1 cellular context compared by ENCODE assay signal in genomic region chr15:100922192-100923040, GRCh38.
A peak's percentile ranks its signal among the peaks of the same experiment; 100 is the strongest.
TF ChIP-seq lines count a peak whose summit lies in the region.

No MANE protein-coding gene starts in this region.

TF ChIP-seq in GM12878, 131 proteins besides CTCF, POLR2A, EP300 and RAD21 (continued from another document):
- TF ChIP-seq, protein P1, sequence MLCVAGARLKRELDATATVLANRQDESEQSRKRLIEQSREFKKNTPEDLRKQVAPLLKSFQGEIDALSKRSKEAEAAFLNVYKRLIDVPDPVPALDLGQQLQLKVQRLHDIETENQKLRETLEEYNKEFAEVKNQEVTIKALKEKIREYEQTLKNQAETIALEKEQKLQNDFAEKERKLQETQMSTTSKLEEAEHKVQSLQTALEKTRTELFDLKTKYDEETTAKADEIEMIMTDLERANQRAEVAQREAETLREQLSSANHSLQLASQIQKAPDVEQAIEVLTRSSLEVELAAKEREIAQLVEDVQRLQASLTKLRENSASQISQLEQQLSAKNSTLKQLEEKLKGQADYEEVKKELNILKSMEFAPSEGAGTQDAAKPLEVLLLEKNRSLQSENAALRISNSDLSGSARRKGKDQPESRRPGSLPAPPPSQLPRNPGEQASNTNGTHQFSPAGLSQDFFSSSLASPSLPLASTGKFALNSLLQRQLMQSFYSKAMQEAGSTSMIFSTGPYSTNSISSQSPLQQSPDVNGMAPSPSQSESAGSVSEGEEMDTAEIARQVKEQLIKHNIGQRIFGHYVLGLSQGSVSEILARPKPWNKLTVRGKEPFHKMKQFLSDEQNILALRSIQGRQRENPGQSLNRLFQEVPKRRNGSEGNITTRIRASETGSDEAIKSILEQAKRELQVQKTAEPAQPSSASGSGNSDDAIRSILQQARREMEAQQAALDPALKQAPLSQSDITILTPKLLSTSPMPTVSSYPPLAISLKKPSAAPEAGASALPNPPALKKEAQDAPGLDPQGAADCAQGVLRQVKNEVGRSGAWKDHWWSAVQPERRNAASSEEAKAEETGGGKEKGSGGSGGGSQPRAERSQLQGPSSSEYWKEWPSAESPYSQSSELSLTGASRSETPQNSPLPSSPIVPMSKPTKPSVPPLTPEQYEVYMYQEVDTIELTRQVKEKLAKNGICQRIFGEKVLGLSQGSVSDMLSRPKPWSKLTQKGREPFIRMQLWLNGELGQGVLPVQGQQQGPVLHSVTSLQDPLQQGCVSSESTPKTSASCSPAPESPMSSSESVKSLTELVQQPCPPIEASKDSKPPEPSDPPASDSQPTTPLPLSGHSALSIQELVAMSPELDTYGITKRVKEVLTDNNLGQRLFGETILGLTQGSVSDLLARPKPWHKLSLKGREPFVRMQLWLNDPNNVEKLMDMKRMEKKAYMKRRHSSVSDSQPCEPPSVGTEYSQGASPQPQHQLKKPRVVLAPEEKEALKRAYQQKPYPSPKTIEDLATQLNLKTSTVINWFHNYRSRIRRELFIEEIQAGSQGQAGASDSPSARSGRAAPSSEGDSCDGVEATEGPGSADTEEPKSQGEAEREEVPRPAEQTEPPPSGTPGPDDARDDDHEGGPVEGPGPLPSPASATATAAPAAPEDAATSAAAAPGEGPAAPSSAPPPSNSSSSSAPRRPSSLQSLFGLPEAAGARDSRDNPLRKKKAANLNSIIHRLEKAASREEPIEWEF (IDR thresholded peaks at IDR 0.05; ENCODE audit: insufficient replicate concordance, low read depth, low read length), result peak; percentile 42
- TF ChIP-seq BCL11A (IDR thresholded peaks at IDR 0.05; ENCODE audit: low read depth, low read length) (no peak), RAD51 (IDR thresholded peaks at IDR 0.05) (peak; percentile 46; the same call in 1 of the 2 replicates), ZBTB11 (CRISPR knock-in tag; IDR thresholded peaks at IDR 0.05) (no peak), ATF7 (IDR thresholded peaks at IDR 0.05; ENCODE audit: low read depth) (peak; percentile 70), IKZF2 (IDR thresholded peaks at IDR 0.05) (0 out of 4 replicates have a peak, but pooled peaks of 1 of the 2 experiments have one; percentile 21), SMAD5 (IDR thresholded peaks at IDR 0.05; ENCODE audit: low read depth) (no peak), YBX1 (IDR thresholded peaks at IDR 0.05) (no peak), NR2C2 (IDR thresholded peaks at IDR 0.05; ENCODE audit: borderline replicate concordance, control insufficient read depth, insufficient read length, low read depth) (no peak), MEF2A (IDR thresholded peaks at IDR 0.05; ENCODE audit: insufficient read depth, low read depth, low read length) (0 out of 2 replicates have a peak, but pooled peaks have one; percentile 18), ATF3 (IDR thresholded peaks at IDR 0.05; ENCODE audit: borderline replicate concordance, extremely low read depth, low read depth, low read length) (0 out of 2 replicates have a peak, but pooled peaks have one; percentile 16), ASH2L (IDR thresholded peaks at IDR 0.05; ENCODE audit: borderline replicate concordance, low read depth) (no peak), CBX3 (IDR thresholded peaks at IDR 0.05; ENCODE audit: borderline replicate concordance, low read depth) (no peak), EZH2 (IDR thresholded peaks at IDR 0.05; ENCODE audit: borderline replicate concordance, control insufficient read depth, low read depth, low read length) (no peak), MXI1 (IDR thresholded peaks at IDR 0.05; ENCODE audit: low read depth, low read length) (peak; percentile 88), IKZF1 (conservative IDR thresholded peaks at IDR 0.05) (0 out of 2 replicates have a peak, but pooled peaks have one; percentile 28), POLR2AphosphoS2 (IDR thresholded peaks at IDR 0.05; ENCODE audit: low read depth, low read length) (no peak), NFXL1 (IDR thresholded peaks at IDR 0.05; ENCODE audit: borderline replicate concordance) (no peak), ZNF622 (IDR thresholded peaks at IDR 0.05) (no peak), TCF3 (IDR thresholded peaks at IDR 0.05; ENCODE audit: borderline replicate concordance, insufficient read depth, low read depth, low read length) (no peak), GATAD2B (conservative IDR thresholded peaks at IDR 0.05; ENCODE audit: low read depth) (no peak), HDAC6 (IDR thresholded peaks at IDR 0.05; ENCODE audit: unreplicated experiment) (no peak), KAT2A (conservative IDR thresholded peaks at IDR 0.05; ENCODE audit: control insufficient read depth, low read depth, low read length) (no peak), TBL1XR1 (IDR thresholded peaks at IDR 0.05; ENCODE audit: low read depth, low read length) (no peak), CHD4 (IDR thresholded peaks at IDR 0.05) (no peak), EGR1 (IDR thresholded peaks at IDR 0.05; ENCODE audit: borderline replicate concordance in 1 of 2, low read depth in 2 of 2, low read length in 2 of 2) (no peak), BHLHE40 (IDR thresholded peaks at IDR 0.05; ENCODE audit: borderline replicate concordance in 1 of 2, low read depth in 2 of 2, low read length in 1 of 2) (no peak), RELB (IDR thresholded peaks at IDR 0.05; ENCODE audit: low read depth) (peak; percentile 75), SMC3 (IDR thresholded peaks at IDR 0.05; ENCODE audit: borderline replicate concordance, low read length) (no peak), JUNB (IDR thresholded peaks at IDR 0.05) (peak; percentile 67), CBFB (IDR thresholded peaks at IDR 0.05; ENCODE audit: low read depth) (no peak), ZNF384 (IDR thresholded peaks at IDR 0.05; ENCODE audit: borderline replicate concordance, low read depth, low read length) (peak; percentile 71), NKRF (conservative IDR thresholded peaks at IDR 0.05) (peak; percentile 3; the same call in 1 of the 2 replicates), ZNF217 (IDR thresholded peaks at IDR 0.05) (no peak), SMAD1 (IDR thresholded peaks at IDR 0.05; ENCODE audit: low read depth, partially characterized antibody) (no peak), CHD1 (IDR thresholded peaks at IDR 0.05; ENCODE audit: low read depth, low read length) (no peak), CHD2 (IDR thresholded peaks at IDR 0.05; ENCODE audit: borderline replicate concordance, low read depth, low read length) (no peak)
- TF ChIP-seq, protein P2, sequence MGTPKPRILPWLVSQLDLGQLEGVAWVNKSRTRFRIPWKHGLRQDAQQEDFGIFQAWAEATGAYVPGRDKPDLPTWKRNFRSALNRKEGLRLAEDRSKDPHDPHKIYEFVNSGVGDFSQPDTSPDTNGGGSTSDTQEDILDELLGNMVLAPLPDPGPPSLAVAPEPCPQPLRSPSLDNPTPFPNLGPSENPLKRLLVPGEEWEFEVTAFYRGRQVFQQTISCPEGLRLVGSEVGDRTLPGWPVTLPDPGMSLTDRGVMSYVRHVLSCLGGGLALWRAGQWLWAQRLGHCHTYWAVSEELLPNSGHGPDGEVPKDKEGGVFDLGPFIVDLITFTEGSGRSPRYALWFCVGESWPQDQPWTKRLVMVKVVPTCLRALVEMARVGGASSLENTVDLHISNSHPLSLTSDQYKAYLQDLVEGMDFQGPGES (IDR thresholded peaks at IDR 0.05), result no peak
- TF ChIP-seq, protein P3, sequence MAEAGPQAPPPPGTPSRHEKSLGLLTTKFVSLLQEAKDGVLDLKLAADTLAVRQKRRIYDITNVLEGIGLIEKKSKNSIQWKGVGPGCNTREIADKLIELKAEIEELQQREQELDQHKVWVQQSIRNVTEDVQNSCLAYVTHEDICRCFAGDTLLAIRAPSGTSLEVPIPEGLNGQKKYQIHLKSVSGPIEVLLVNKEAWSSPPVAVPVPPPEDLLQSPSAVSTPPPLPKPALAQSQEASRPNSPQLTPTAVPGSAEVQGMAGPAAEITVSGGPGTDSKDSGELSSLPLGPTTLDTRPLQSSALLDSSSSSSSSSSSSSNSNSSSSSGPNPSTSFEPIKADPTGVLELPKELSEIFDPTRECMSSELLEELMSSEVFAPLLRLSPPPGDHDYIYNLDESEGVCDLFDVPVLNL (IDR thresholded peaks at IDR 0.05; ENCODE audit: low read depth, low read length), result no peak
- TF ChIP-seq, protein P4, sequence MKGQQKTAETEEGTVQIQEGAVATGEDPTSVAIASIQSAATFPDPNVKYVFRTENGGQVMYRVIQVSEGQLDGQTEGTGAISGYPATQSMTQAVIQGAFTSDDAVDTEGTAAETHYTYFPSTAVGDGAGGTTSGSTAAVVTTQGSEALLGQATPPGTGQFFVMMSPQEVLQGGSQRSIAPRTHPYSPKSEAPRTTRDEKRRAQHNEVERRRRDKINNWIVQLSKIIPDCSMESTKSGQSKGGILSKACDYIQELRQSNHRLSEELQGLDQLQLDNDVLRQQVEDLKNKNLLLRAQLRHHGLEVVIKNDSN (IDR thresholded peaks at IDR 0.05; ENCODE audit: borderline replicate concordance, extremely low read length, insufficient read depth, low read depth, low read length), result no peak
- TF ChIP-seq, protein P5, sequence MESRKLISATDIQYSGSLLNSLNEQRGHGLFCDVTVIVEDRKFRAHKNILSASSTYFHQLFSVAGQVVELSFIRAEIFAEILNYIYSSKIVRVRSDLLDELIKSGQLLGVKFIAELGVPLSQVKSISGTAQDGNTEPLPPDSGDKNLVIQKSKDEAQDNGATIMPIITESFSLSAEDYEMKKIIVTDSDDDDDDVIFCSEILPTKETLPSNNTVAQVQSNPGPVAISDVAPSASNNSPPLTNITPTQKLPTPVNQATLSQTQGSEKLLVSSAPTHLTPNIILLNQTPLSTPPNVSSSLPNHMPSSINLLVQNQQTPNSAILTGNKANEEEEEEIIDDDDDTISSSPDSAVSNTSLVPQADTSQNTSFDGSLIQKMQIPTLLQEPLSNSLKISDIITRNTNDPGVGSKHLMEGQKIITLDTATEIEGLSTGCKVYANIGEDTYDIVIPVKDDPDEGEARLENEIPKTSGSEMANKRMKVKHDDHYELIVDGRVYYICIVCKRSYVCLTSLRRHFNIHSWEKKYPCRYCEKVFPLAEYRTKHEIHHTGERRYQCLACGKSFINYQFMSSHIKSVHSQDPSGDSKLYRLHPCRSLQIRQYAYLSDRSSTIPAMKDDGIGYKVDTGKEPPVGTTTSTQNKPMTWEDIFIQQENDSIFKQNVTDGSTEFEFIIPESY (IDR thresholded peaks at IDR 0.05), result no peak
- TF ChIP-seq, protein P6, sequence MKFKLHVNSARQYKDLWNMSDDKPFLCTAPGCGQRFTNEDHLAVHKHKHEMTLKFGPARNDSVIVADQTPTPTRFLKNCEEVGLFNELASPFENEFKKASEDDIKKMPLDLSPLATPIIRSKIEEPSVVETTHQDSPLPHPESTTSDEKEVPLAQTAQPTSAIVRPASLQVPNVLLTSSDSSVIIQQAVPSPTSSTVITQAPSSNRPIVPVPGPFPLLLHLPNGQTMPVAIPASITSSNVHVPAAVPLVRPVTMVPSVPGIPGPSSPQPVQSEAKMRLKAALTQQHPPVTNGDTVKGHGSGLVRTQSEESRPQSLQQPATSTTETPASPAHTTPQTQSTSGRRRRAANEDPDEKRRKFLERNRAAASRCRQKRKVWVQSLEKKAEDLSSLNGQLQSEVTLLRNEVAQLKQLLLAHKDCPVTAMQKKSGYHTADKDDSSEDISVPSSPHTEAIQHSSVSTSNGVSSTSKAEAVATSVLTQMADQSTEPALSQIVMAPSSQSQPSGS (IDR thresholded peaks at IDR 0.05; ENCODE audit: low read length), result peak; percentile 22; the same call in 1 of the 2 replicates
